In genomic region chr13:76829572-76830327, GRCh38 we compare ENCODE assay signal across 19 cellular contexts. TPM values are rescaled to one million over a fixed set of nuclear protein-coding genes. Genes with fewer than 3 reads are reported as not detected.
DNase-seq lines count a peak whose midpoint lies in the region; TF ChIP-seq lines count a peak whose summit lies in the region.
"Had no signal": no experiment of that assay in that cellular context is flagged by ENCODE, and none has a peak within 500 bp of the region (broad histone marks: within the 10 kb centered on the region; RNA-seq: fewer than 3 reads in every experiment).

No MANE protein-coding gene starts in this region.

- H3K27me3 Mint-ChIP-seq in glutamatergic neuron (ENCODE audit: unreplicated experiment) (peaks cover 5% of the 10 kb centered on the region), neural progenitor cell (ENCODE audit: insufficient read depth, low read depth) (peaks cover 4% of the 10 kb centered on the region)
- peaks cover 4% of the 10 kb centered on the region for H3K27me3 Mint-ChIP-seq in activated CD4-positive, alpha-beta memory T cell treated with anti-CD3 and anti-CD28 coated beads, Interleukin-2, amount 10 ng/mL, durations not matched to agents 7 days and 5 days
- H3K27me3 Mint-ChIP-seq: activated CD4-positive, alpha-beta T cell treated with anti-CD3 and anti-CD28 coated beads, Interleukin-2, amount 10 ng/mL, durations not matched to agents 7 days and 5 days; activated naive CD8-positive, alpha-beta T cell treated with anti-CD3 and anti-CD28 coated beads, Interleukin-2, amount 50 U/mL, for 24 hours had no signal

- DNase-seq in glutamatergic neuron (no peak), AG08395 (ENCODE audit: low spot score) (no peak), mesenteric fat pad (ENCODE audit: low spot score) (no peak), neural progenitor cell (ENCODE audit: low spot score) (no peak)
- DNase-seq in activated CD4-positive, alpha-beta memory T cell treated with anti-CD3 and anti-CD28 coated beads, Interleukin-2, amount 10 ng/mL, durations not matched to agents 7 days and 5 days = no peak
- DNase-seq: activated CD4-positive, alpha-beta T cell treated with anti-CD3 and anti-CD28 coated beads, Interleukin-2, amount 10 ng/mL, durations not matched to agents 7 days and 5 days; activated naive CD8-positive, alpha-beta T cell treated with anti-CD3 and anti-CD28 coated beads, Interleukin-2, amount 50 U/mL, for 24 hours; AML-193; DMS 273 treated with DMSO at 0.1 percent for 48 hours; erythroblast; NCI-H1048; NK-92 treated with Interleukin-12 subunit alpha and Interleukin-12 subunit beta, amount 100 ng/mL, for 24 hours; stimulated activated CD4-positive, alpha-beta T cell treated with anti-CD3 and anti-CD28 coated beads, Interleukin-1b, Interleukin-23, amount 100 ng/mL, for 48 hours had no signal

- peaks cover 3% of the 10 kb centered on the region for H3K9me3 Mint-ChIP-seq in glutamatergic neuron (ENCODE audit: unreplicated experiment)
- H3K9me3 Mint-ChIP-seq in activated CD4-positive, alpha-beta memory T cell treated with anti-CD3 and anti-CD28 coated beads, Interleukin-2, amount 10 ng/mL, durations not matched to agents 7 days and 5 days = no peaks in the 10 kb centered on the region
- H3K9me3 Mint-ChIP-seq in neural progenitor cell = no peaks in the 10 kb centered on the region
- H3K9me3 Mint-ChIP-seq: activated CD4-positive, alpha-beta T cell treated with anti-CD3 and anti-CD28 coated beads, Interleukin-2, amount 10 ng/mL, durations not matched to agents 7 days and 5 days; activated naive CD8-positive, alpha-beta T cell treated with anti-CD3 and anti-CD28 coated beads, Interleukin-2, amount 50 U/mL, for 24 hours; memory B cell had no signal

- no peaks in the 10 kb centered on the region for H3F3A ChIP-seq in neural progenitor cell (ENCODE audit: low read depth)

- H3K4me1 Mint-ChIP-seq in glutamatergic neuron (ENCODE audit: low read depth, unreplicated experiment) (peaks cover 32% of the 10 kb centered on the region), neural progenitor cell (peaks cover 19% of the 10 kb centered on the region)
- H3K4me1 Mint-ChIP-seq in activated CD4-positive, alpha-beta memory T cell treated with anti-CD3 and anti-CD28 coated beads, Interleukin-2, amount 10 ng/mL, durations not matched to agents 7 days and 5 days = peaks cover 4% of the 10 kb centered on the region

- no peak for TF ChIP-seq CTCF in glutamatergic neuron (IDR thresholded peaks at IDR 0.05; ENCODE audit: partially characterized antibody, unreplicated experiment)
- no peak for TF ChIP-seq CTCF in neural progenitor cell (IDR thresholded peaks at IDR 0.05)

- H3K36me3 Mint-ChIP-seq in glutamatergic neuron (ENCODE audit: unreplicated experiment) = peaks cover 3% of the 10 kb centered on the region
- H3K36me3 Mint-ChIP-seq in activated CD4-positive, alpha-beta memory T cell treated with anti-CD3 and anti-CD28 coated beads, Interleukin-2, amount 10 ng/mL, durations not matched to agents 7 days and 5 days (ENCODE audit: low read depth) = no peaks in the 10 kb centered on the region
- H3K36me3 Mint-ChIP-seq in neural progenitor cell = no peaks in the 10 kb centered on the region
- H3K36me3 Mint-ChIP-seq: memory B cell had no signal

- H3K4me1 ChIP-seq in mesodermal cell (ENCODE audit: control insufficient read depth, insufficient read depth, low read length, poor library complexity, severe bottlenecking) (no peaks in the 10 kb centered on the region), skeletal muscle tissue (ENCODE audit: control insufficient read depth in 3 of 3, insufficient read depth in 3 of 3, low read length in 3 of 3) (peaks cover 0 to 13% (median 8%) of the 10 kb centered on the region in 3 donors), neural progenitor cell (no peaks in the 10 kb centered on the region)

- CTCF ChIA-PET in activated CD4-positive, alpha-beta memory T cell treated with anti-CD3 and anti-CD28 coated beads, Interleukin-2, amount 10 ng/mL, durations not matched to agents 7 days and 5 days (lab: Charles Lee) = interaction anchor here (1.1 kb wide), 2 partner anchors 56 to 74 kb away, joined by 3 read pairs; no protein-coding TSS in a partner anchor

- 35 to 54% (median 45%) methylated on average over 9 of the region's 9 CpGs for WGBS in adipose tissue, 3 donors
- 92 to 93% methylated on average over 4 to 8 of the region's 9 CpGs for WGBS in mesodermal cell (ENCODE audit: insufficient coverage in 2 of 2), 2 experiments

- H3K27ac Mint-ChIP-seq in glutamatergic neuron (ENCODE audit: unreplicated experiment) (peak overlapping the region; percentile 31), neural progenitor cell (no peak overlapping the region)
- no peak overlapping the region for H3K27ac Mint-ChIP-seq in activated CD4-positive, alpha-beta memory T cell treated with anti-CD3 and anti-CD28 coated beads, Interleukin-2, amount 10 ng/mL, durations not matched to agents 7 days and 5 days
- H3K27ac Mint-ChIP-seq: activated CD4-positive, alpha-beta T cell treated with anti-CD3 and anti-CD28 coated beads, Interleukin-2, amount 10 ng/mL, durations not matched to agents 7 days and 5 days; activated naive CD8-positive, alpha-beta T cell treated with anti-CD3 and anti-CD28 coated beads, Interleukin-2, amount 50 U/mL, for 24 hours; memory B cell had no signal

- H2AFZ ChIP-seq in neural progenitor cell (replicated peaks) = no peak overlapping the region

- H3K9me3 ChIP-seq in mesodermal cell (ENCODE audit: control insufficient read depth, low read length) = no peaks in the 10 kb centered on the region
- no peaks in the 10 kb centered on the region for H3K9me3 ChIP-seq in skeletal muscle tissue (ENCODE audit: control insufficient read depth in 3 of 3, low read length in 3 of 3)
- H3K9me3 ChIP-seq in neural progenitor cell (ENCODE audit: low read depth) = no peaks in the 10 kb centered on the region
- H3K9me3 ChIP-seq: tibial nerve had no signal

- H3K36me3 ChIP-seq in mesodermal cell (ENCODE audit: control insufficient read depth, insufficient read depth, low read length) (no peaks in the 10 kb centered on the region), skeletal muscle tissue (ENCODE audit: control insufficient read depth in 3 of 3, insufficient read depth in 3 of 3, low read length in 3 of 3) (no peaks in the 10 kb centered on the region), neural progenitor cell (no peaks in the 10 kb centered on the region)
- H3K36me3 ChIP-seq: tibial nerve had no signal

- no peak overlapping the region for H3K4me2 ChIP-seq in neural progenitor cell

- H3K79me2 ChIP-seq in neural progenitor cell (ENCODE audit: low read depth) = no peaks in the 10 kb centered on the region

- no peaks in the 10 kb centered on the region for H4K20me1 ChIP-seq in neural progenitor cell (ENCODE audit: low read depth)

- H3K9ac ChIP-seq in skeletal muscle tissue (ENCODE audit: low read depth in 1 of 3, low read length in 3 of 3) (no peak overlapping the region), neural progenitor cell (no peak overlapping the region)

- H3K27me3 ChIP-seq in skeletal muscle tissue (ENCODE audit: control insufficient read depth in 3 of 3, insufficient read depth in 3 of 3, low read length in 3 of 3) = no peaks in the 10 kb centered on the region
- no peaks in the 10 kb centered on the region for H3K27me3 ChIP-seq in neural progenitor cell
- H3K27me3 ChIP-seq: tibial nerve had no signal

- H3K4me3 ChIP-seq in mesodermal cell (ENCODE audit: extremely low read depth, insufficient read depth, low read length, poor library complexity, severe bottlenecking) = no peak overlapping the region
- no peak overlapping the region for H3K4me3 ChIP-seq in skeletal muscle tissue (ENCODE audit: low read length in 3 of 3)
- H3K4me3 ChIP-seq in neural progenitor cell = no peak overlapping the region
- H3K4me3 ChIP-seq: K562, tibial nerve had no signal

- no peak overlapping the region for H3K4me3 Mint-ChIP-seq in glutamatergic neuron (ENCODE audit: unreplicated experiment)
- no peak overlapping the region for H3K4me3 Mint-ChIP-seq in activated CD4-positive, alpha-beta memory T cell treated with anti-CD3 and anti-CD28 coated beads, Interleukin-2, amount 10 ng/mL, durations not matched to agents 7 days and 5 days
- H3K4me3 Mint-ChIP-seq in neural progenitor cell = no peak overlapping the region
- H3K4me3 Mint-ChIP-seq: activated CD4-positive, alpha-beta T cell treated with anti-CD3 and anti-CD28 coated beads, Interleukin-2, amount 10 ng/mL, durations not matched to agents 7 days and 5 days; activated naive CD8-positive, alpha-beta T cell treated with anti-CD3 and anti-CD28 coated beads, Interleukin-2, amount 50 U/mL, for 24 hours; memory B cell had no signal

- H3K27ac ChIP-seq in adipose tissue (ENCODE audit: low read depth, low read length) = peak overlapping the region; percentile 26
- H3K27ac ChIP-seq in mesodermal cell (ENCODE audit: low read depth, low read length, severe bottlenecking) = peak overlapping the region; percentile 32
- H3K27ac ChIP-seq in skeletal muscle tissue (ENCODE audit: low read depth, low read length) = peak overlapping the region; percentile 36
- no peak overlapping the region for H3K27ac ChIP-seq in neural progenitor cell

- POLR2A ChIA-PET in activated CD4-positive, alpha-beta memory T cell treated with anti-CD3 and anti-CD28 coated beads, Interleukin-2, amount 10 ng/mL, durations not matched to agents 7 days and 5 days (lab: Charles Lee) = no interaction called here

RNA-seq across cellular contexts. Expression of gene KCTD12, which starts 56.5 kb away (rescaled TPM):
- polyA plus RNA-seq in adipose tissue = 10 to 100 TPM in 2 of 3 donors, 1 to 10 TPM in 1; 6.4 to 67.1 (median 40.9) TPM
- total RNA-seq in glutamatergic neuron (ENCODE audit: unreplicated experiment) (11.3 TPM), skeletal muscle tissue (134 TPM), mesenteric fat pad (121 TPM), neural progenitor cell (ENCODE audit: low replicate concordance) (1.9 TPM in 2 replicates)
- 93.0 TPM for polyA plus RNA-seq in mesodermal cell (2013, experiment 1 of 2)
- polyA plus RNA-seq in mesodermal cell (2013, experiment 2 of 2) = 111 TPM
- total RNA-seq in activated CD4-positive, alpha-beta memory T cell treated with anti-CD3 and anti-CD28 coated beads, Interleukin-2, amount 10 ng/mL, durations not matched to agents 7 days and 5 days = 1 to 10 TPM; 7.1 to 7.3 TPM
